In the genomic region with DNA sequence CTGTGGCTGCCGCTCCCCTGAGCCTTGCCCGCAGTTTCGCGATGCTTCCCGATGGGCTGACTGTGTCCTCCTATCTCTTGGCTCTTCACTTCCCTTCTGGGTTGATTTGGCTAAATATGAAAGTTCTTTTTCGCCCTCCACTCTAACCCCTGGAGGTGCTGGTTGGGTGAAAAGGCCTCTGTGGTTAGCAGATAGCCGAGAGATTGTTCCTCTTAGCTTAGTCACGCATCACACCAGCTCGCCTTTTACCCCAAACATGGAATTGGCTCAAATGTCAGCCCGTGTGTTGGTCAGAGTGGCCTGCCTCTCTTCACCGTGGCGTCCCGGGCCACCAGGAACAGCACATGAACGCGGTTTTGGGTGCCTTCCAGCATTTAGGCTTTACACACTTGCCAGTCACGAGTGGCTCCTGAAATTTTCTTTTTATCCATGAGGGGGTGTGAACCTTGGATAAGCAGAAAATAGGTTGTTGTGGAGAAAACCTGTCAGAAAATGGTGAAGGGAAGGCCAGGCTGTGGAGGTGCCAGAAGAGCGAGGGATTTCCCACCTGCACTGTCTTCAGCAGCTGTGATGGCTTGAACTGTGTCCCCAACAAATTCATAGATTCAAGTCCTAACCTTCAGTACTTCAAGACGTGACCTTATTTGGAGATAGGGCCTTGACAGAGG, we compare ENCODE assay signal across 11 cellular contexts. TPM values are rescaled to one million over a fixed set of nuclear protein-coding genes. Genes with fewer than 3 reads are reported as not detected.
DNase-seq lines count a peak whose midpoint lies in the region; ATAC-seq and TF ChIP-seq lines count a peak whose summit lies in the region.
"Had no signal": no experiment of that assay in that cellular context is flagged by ENCODE, and none has a peak within 500 bp of the region (broad histone marks: within the 10 kb centered on the region; RNA-seq: fewer than 3 reads in every experiment).

No MANE protein-coding gene starts in this region.

- H4K20me1 ChIP-seq in OCI-LY1 (ENCODE audit: insufficient read depth, low read length), result no peaks in the 10 kb centered on the region

- no peak overlapping the region for H3K9ac ChIP-seq in OCI-LY1 (ENCODE audit: low read length)

- no peaks in the 10 kb centered on the region for H3F3A ChIP-seq in OCI-LY1 (ENCODE audit: insufficient read depth, low read length)

- peak; percentile 81 to 86 for DNase-seq in erythroblast (lab: John Stamatoyannopoulos, UW)
- peak; percentile 40 for DNase-seq in stimulated activated naive B cell treated with anti-CD40 and anti-IgM and Interleukin-4, amounts not matched to agents 10 μg/mL and 1 μg/mL and 100 μg/mL, for 72 hours
- DNase-seq in progenitor cell of endocrine pancreas (ENCODE audit: low spot score, unreplicated experiment), result no peak
- DNase-seq in activated CD4-positive, alpha-beta T cell treated with anti-CD3 and anti-CD28 coated beads for 1 hour, result no peak
- DNase-seq: activated T-cell treated with anti-CD3 and anti-CD28 coated beads for 4 hours; HCEC 1CT; pancreas; stimulated activated CD4-positive, alpha-beta T cell treated with anti-CD3 and anti-CD28 coated beads, Interleukin-2, amount 100 ng/mL, for 48 hours had no signal

- H3K4me1 Mint-ChIP-seq in stimulated activated naive B cell treated with anti-CD40 and anti-IgM and Interleukin-4, amounts not matched to agents 10 μg/mL and 1 μg/mL and 100 μg/mL, for 72 hours, result peaks cover 37 to 77% of the 10 kb centered on the region in 2 donors
- H3K4me1 Mint-ChIP-seq in progenitor cell of endocrine pancreas (ENCODE audit: low read depth), result peaks cover 3% of the 10 kb centered on the region

- H3K27me3 ChIP-seq in OCI-LY1 (ENCODE audit: insufficient read depth, low read length), result no peaks in the 10 kb centered on the region
- H3K27me3 ChIP-seq: pancreas had no signal

- H3K4me3 ChIP-seq in OCI-LY1 (ENCODE audit: low read depth, low read length, poor library complexity, severe bottlenecking), result no peak overlapping the region
- H3K4me3 ChIP-seq: pancreas had no signal

- peaks cover 27 to 40% of the 10 kb centered on the region in 2 donors for H3K36me3 Mint-ChIP-seq in stimulated activated naive B cell treated with anti-CD40 and anti-IgM and Interleukin-4, amounts not matched to agents 10 μg/mL and 1 μg/mL and 100 μg/mL, for 72 hours
- H3K36me3 Mint-ChIP-seq in progenitor cell of endocrine pancreas (ENCODE audit: insufficient read depth), result peaks cover 3% of the 10 kb centered on the region

- H3K9me3 ChIP-seq in OCI-LY1 (ENCODE audit: low read length), result no peaks in the 10 kb centered on the region
- H3K9me3 ChIP-seq: pancreas had no signal

- TF ChIP-seq POLR2A in erythroblast (IDR thresholded peaks at IDR 0.05; ENCODE audit: low read length), result peak; percentile 48

- peaks cover 0 to 5% of the 10 kb centered on the region in 2 donors for H3K27me3 Mint-ChIP-seq in stimulated activated naive B cell treated with anti-CD40 and anti-IgM and Interleukin-4, amounts not matched to agents 10 μg/mL and 1 μg/mL and 100 μg/mL, for 72 hours
- no peaks in the 10 kb centered on the region for H3K27me3 Mint-ChIP-seq in progenitor cell of endocrine pancreas

- peak overlapping the region; percentile 23; the same call in 1 of the 2 replicates for H3K4me2 ChIP-seq in OCI-LY1 (ENCODE audit: low read length)

- H3K27ac ChIP-seq in OCI-LY1 (ENCODE audit: low read depth, low read length, poor library complexity, severe bottlenecking), result peak overlapping the region; percentile 44

- no peaks in the 10 kb centered on the region for H3K9me2 ChIP-seq in OCI-LY1 (ENCODE audit: low read depth, low read length)

- H2AFZ ChIP-seq in OCI-LY1 (ENCODE audit: low read length), result no peak overlapping the region

- H3K27ac Mint-ChIP-seq in stimulated activated naive B cell treated with anti-CD40 and anti-IgM and Interleukin-4, amounts not matched to agents 10 μg/mL and 1 μg/mL and 100 μg/mL, for 72 hours, result peak overlapping the region; percentile 93
- no peak overlapping the region for H3K27ac Mint-ChIP-seq in progenitor cell of endocrine pancreas

- ATAC-seq in HG03175 (IDR thresholded peaks at IDR 0.05; ENCODE audit: unreplicated experiment) (peak; percentile 43), HG03025 (IDR thresholded peaks at IDR 0.05; ENCODE audit: low FRiP score, unreplicated experiment) (no peak)
- peak; percentile 73 to 74 for ATAC-seq in stimulated activated naive B cell treated with anti-CD40 and anti-IgM and Interleukin-4, amounts not matched to agents 10 μg/mL and 1 μg/mL and 100 μg/mL, for 72 hours (replicated peaks)

- peaks cover 23% of the 10 kb centered on the region for H3K4me1 ChIP-seq in OCI-LY1 (ENCODE audit: insufficient read depth, low read length, severe bottlenecking)
- H3K4me1 ChIP-seq: pancreas had no signal

- H3K9me3 Mint-ChIP-seq in stimulated activated naive B cell treated with anti-CD40 and anti-IgM and Interleukin-4, amounts not matched to agents 10 μg/mL and 1 μg/mL and 100 μg/mL, for 72 hours, result no peaks in the 10 kb centered on the region
- H3K9me3 Mint-ChIP-seq in progenitor cell of endocrine pancreas (ENCODE audit: low read depth), result peaks cover 20% of the 10 kb centered on the region

- no peaks in the 10 kb centered on the region for H3K36me3 ChIP-seq in OCI-LY1 (ENCODE audit: insufficient read depth, low read length)
- H3K36me3 ChIP-seq: pancreas had no signal

- TF ChIP-seq CTCF in OCI-LY1 (IDR thresholded peaks at IDR 0.05; ENCODE audit: low read length) (no peak), progenitor cell of endocrine pancreas (IDR thresholded peaks at IDR 0.05; ENCODE audit: unreplicated experiment) (no peak)

- peak overlapping the region; percentile 45 to 66 for H3K4me3 Mint-ChIP-seq in stimulated activated naive B cell treated with anti-CD40 and anti-IgM and Interleukin-4, amounts not matched to agents 10 μg/mL and 1 μg/mL and 100 μg/mL, for 72 hours
- H3K4me3 Mint-ChIP-seq in progenitor cell of endocrine pancreas (ENCODE audit: low read depth), result no peak overlapping the region

- no peaks in the 10 kb centered on the region for H3K79me2 ChIP-seq in OCI-LY1 (ENCODE audit: insufficient read depth, low read length)

RNA-seq across cellular contexts. Expression of gene CLCN4, which starts 8.9 kb away (rescaled TPM):
- 14.1 and 15.2 TPM in 2 replicates for total RNA-seq in progenitor cell of endocrine pancreas

Comparison
In these comparisons a context has a peak if more than half of its experiments do, and no peak if none do; other contexts are left out.
1. DNase-seq: peak in erythroblast (2 of 2) and stimulated activated naive B cell treated with anti-CD40 and anti-IgM and Interleukin-4, amounts not matched to agents 10 μg/mL and 1 μg/mL and 100 μg/mL, for 72 hours (single experiment); none in progenitor cell of endocrine pancreas (single experiment) and activated CD4-positive, alpha-beta T cell treated with anti-CD3 and anti-CD28 coated beads for 1 hour (single experiment).